Comparison of ENCODE assay signal across 8 cellular contexts in the genomic region with DNA sequence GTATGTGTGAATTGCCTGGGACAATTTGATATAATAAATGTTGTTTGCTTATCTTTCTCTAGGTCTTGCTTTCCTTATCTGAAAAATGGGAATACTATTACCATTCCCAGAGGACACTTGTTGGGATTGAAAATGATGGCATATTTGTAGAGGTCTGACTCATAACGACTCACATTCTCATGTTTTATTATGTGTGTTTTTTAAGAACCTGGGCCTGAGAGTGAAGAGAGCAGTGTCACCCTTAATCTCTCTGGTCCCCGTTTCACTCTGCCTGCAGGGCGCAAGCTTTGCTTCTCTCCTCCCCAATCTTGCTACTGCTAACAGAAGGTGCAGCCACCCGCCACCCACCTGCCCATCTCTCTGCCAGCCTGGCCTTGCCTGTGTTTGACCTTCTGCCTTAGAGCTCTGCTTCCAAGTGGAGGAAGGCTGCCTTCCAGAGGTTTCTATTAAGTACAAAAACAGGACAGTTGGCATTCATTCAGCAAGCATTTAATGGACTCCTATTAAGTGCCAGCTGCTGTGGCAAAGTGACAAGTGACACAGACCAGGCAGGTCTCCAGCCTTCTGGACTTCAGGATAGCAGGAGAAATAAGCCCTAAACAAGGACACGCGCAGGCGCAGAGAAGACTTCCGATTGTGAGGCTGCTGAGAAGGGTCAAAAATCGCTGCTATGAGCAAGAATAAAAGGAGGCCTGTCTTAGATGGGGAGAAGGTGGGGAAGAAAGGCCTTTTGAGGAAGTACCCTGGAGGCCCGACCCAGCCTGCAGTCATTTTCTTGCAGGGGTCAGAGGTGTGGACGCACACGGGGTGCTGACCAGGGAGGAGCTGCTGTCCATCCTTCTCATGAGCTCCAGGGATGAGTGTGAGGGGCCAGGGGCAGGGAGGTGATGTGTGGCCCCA.
DNase-seq lines count a peak whose midpoint lies in the region; ATAC-seq and TF ChIP-seq lines count a peak whose summit lies in the region.

No MANE protein-coding gene starts in this region.

- no peaks in the 10 kb centered on the region for H3K36me3 Mint-ChIP-seq in activated CD4-positive, alpha-beta T cell treated with anti-CD3 and anti-CD28 coated beads, Interleukin-2, amount 10 ng/mL, durations not matched to agents 24 days and 14 days (ENCODE audit: low read depth)

- intact Hi-C loops in activated CD4-positive, alpha-beta T cell treated with anti-CD3 and anti-CD28 coated beads, Interleukin-2, amount 10 ng/mL, durations not matched to agents 24 days and 14 days (cut with micrococcal nuclease): loop anchor here (10.0 kb wide), 1 partner anchor 230 kb away; no protein-coding TSS in a partner anchor

- peaks cover 59% of the 10 kb centered on the region for H3K4me1 Mint-ChIP-seq in activated CD4-positive, alpha-beta T cell treated with anti-CD3 and anti-CD28 coated beads, Interleukin-2, amount 10 ng/mL, durations not matched to agents 24 days and 14 days

- H3K4me3 Mint-ChIP-seq in activated CD4-positive, alpha-beta T cell treated with anti-CD3 and anti-CD28 coated beads, Interleukin-2, amount 10 ng/mL, durations not matched to agents 24 days and 14 days: no peak overlapping the region

- H3K27me3 Mint-ChIP-seq in activated CD4-positive, alpha-beta T cell treated with anti-CD3 and anti-CD28 coated beads, Interleukin-2, amount 10 ng/mL, durations not matched to agents 24 days and 14 days: no peaks in the 10 kb centered on the region

- H3K4me3 ChIP-seq in fibroblast of pulmonary artery (replicated peaks; ENCODE audit: low read depth, low read length): no peak overlapping the region

- DNase-seq in activated CD4-positive, alpha-beta T cell treated with anti-CD3 and anti-CD28 coated beads, Interleukin-2, amount 10 ng/mL, durations not matched to agents 24 days and 14 days: peak; percentile 54
- no peak for DNase-seq in activated CD4-positive, alpha-beta T cell treated with anti-CD3 and anti-CD28 coated beads, Interleukin-2, amount 50 U/mL, for 4 hours
- peak; percentile 92 for DNase-seq in SK-N-DZ (ENCODE audit: low spot score)
- peak; percentile 40 for DNase-seq in fibroblast of pulmonary artery (ENCODE audit: low read depth)
- peak; percentile 48 for DNase-seq in stromal cell of bone marrow (ENCODE audit: low read depth)
- no peak for DNase-seq in NK-92 (lab: John Stamatoyannopoulos, UW; ENCODE audit: unreplicated experiment)
- DNase-seq in activated CD4-positive, alpha-beta T cell treated with anti-CD3 and anti-CD28 coated beads for 1 hour: no peak

- ATAC-seq in GM18861 (IDR thresholded peaks at IDR 0.05; ENCODE audit: unreplicated experiment): no peak

- no peak overlapping the region for H3K27ac Mint-ChIP-seq in activated CD4-positive, alpha-beta T cell treated with anti-CD3 and anti-CD28 coated beads, Interleukin-2, amount 10 ng/mL, durations not matched to agents 24 days and 14 days

- TF ChIP-seq CTCF in fibroblast of pulmonary artery (IDR thresholded peaks at IDR 0.05; ENCODE audit: low read length, missing control alignments): no peak

- no peaks in the 10 kb centered on the region for H3K9me3 Mint-ChIP-seq in activated CD4-positive, alpha-beta T cell treated with anti-CD3 and anti-CD28 coated beads, Interleukin-2, amount 10 ng/mL, durations not matched to agents 24 days and 14 days

Comparison
In these comparisons a context has a peak if more than half of its experiments do, and no peak if none do; other contexts are left out.
1. DNase-seq: peak in activated CD4-positive, alpha-beta T cell treated with anti-CD3 and anti-CD28 coated beads, Interleukin-2, amount 10 ng/mL, durations not matched to agents 24 days and 14 days (single experiment), SK-N-DZ (single experiment), fibroblast of pulmonary artery (single experiment) and stromal cell of bone marrow (single experiment); none in activated CD4-positive, alpha-beta T cell treated with anti-CD3 and anti-CD28 coated beads, Interleukin-2, amount 50 U/mL, for 4 hours (0 of 2), NK-92 (single experiment) and activated CD4-positive, alpha-beta T cell treated with anti-CD3 and anti-CD28 coated beads for 1 hour (single experiment).